Comparison of ENCODE assay signal across 2 cellular contexts in the genomic region with DNA sequence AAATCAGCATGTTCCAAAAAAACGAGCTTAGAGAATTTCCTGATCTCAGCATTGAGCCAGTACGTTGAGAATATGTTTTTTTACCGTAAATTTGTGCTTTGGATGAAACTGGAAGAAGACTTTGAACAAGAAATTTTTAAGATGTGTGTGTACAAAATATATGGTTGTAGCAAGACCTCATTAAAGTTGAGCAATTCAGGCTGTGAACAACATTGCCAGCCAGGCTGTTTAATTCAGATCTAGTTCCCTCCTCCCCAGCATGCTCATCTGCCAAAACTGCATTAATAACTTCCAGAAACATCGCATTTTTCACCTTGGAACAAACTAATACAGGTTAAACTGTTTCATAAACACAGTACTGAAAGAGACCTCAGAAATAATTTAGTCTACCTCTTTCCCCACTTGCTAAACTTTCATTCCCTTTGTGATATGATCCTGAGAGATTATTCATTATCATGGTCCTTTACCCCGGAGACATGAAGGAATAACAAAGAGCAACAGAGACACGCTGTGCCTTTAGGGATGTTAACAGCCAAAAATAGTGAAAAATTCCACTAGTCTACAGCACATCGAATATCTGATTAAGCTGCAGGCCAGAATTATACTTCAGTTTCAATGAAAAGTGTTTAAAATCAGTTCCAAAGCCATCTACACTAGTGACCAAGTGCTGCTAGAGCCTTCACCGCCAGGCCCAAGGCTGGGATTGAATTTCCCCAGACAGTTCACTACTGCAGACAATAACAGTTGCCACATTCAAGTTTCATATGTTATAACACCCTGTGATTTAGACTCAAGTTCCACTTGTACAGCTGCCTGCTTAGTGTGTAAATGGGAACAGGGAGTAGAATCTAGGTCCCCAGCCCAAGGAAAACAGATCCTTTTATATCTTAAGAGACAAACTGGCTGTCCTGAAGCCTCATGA.
TF ChIP-seq lines count a peak whose summit lies in the region.

No MANE protein-coding gene starts in this region.

TF ChIP-seq in IMR-90, 13 proteins besides CTCF, POLR2A, EP300 and RAD21 (continued from another document):
- TF ChIP-seq, protein P1, sequence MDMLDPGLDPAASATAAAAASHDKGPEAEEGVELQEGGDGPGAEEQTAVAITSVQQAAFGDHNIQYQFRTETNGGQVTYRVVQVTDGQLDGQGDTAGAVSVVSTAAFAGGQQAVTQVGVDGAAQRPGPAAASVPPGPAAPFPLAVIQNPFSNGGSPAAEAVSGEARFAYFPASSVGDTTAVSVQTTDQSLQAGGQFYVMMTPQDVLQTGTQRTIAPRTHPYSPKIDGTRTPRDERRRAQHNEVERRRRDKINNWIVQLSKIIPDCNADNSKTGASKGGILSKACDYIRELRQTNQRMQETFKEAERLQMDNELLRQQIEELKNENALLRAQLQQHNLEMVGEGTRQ (IDR thresholded peaks at IDR 0.05; ENCODE audit: low read depth, low read length): no peak
- no peak for TF ChIP-seq CHD1 (IDR thresholded peaks at IDR 0.05; ENCODE audit: low read depth, low read length)
- TF ChIP-seq RFX5 (IDR thresholded peaks at IDR 0.05; ENCODE audit: low read depth, low read length): no peak
- no peak for TF ChIP-seq MAFK (IDR thresholded peaks at IDR 0.05; ENCODE audit: low read depth, low read length)
- TF ChIP-seq SMC3 (IDR thresholded peaks at IDR 0.05; ENCODE audit: low read depth, low read length): no peak
- no peak for TF ChIP-seq BHLHE40 (IDR thresholded peaks at IDR 0.05; ENCODE audit: low read depth, low read length)

TF ChIP-seq in HEK293T, 16 proteins besides CTCF, POLR2A, EP300 and RAD21 (continued from another document):
- TF ChIP-seq BHLHE40 (IDR thresholded peaks at IDR 0.05; ENCODE audit: borderline replicate concordance) (no peak), FOXM1 (IDR thresholded peaks at IDR 0.05; ENCODE audit: borderline replicate concordance) (no peak)
- TF ChIP-seq, protein P2, sequence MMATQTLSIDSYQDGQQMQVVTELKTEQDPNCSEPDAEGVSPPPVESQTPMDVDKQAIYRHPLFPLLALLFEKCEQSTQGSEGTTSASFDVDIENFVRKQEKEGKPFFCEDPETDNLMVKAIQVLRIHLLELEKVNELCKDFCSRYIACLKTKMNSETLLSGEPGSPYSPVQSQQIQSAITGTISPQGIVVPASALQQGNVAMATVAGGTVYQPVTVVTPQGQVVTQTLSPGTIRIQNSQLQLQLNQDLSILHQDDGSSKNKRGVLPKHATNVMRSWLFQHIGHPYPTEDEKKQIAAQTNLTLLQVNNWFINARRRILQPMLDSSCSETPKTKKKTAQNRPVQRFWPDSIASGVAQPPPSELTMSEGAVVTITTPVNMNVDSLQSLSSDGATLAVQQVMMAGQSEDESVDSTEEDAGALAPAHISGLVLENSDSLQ (IDR thresholded peaks at IDR 0.05): no peak
